ENCODE assay signal across 1 cellular context in the genomic region with DNA sequence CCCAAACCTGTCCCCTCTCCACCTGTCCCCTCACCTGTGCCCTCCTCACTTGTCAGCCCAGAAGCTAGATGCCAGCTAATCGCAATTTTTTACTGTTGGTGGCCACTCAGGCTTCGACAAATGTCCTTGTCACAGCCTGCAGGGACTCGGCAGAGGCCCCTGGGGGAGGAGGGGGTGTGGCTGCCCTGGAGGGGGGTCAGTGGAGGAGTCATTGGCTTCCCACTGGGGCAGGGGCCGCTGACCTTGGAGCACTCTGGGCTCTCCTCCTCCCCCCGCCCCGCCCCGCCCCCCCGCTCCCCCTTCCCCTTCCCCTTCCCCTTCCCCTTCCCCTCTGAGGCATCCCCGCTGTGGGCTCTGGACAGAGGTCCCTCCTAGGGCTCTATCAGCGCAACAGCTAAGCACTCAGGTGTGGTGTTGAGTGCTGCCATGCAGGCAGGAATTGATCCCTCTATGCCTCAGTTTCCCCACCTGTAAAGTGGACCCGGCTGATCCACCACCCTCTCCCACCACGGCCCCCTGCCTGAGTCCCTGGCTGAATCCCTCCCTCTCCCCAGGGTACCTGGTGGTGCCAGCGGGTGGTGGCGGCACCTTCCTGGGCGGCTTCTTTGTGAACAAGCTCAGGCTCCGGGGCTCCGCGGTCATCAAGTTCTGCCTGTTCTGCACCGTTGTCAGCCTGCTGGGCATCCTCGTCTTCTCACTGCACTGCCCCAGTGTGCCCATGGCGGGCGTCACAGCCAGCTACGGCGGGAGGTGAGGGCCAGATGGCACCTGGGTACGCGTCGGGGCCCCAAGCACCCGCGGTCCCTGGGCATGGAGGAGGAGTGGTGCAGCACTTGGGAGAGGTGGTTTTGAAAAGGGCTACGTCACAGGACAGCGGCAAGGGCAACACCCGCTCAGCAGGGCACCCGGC.
TF ChIP-seq lines count a peak whose summit lies in the region.

No MANE protein-coding gene starts in this region.

TF ChIP-seq in HepG2, 621 proteins besides CTCF, POLR2A, EP300 and RAD21 (continues in another document):
- TF ChIP-seq ELF1 (CRISPR knock-in tag; IDR thresholded peaks at IDR 0.05) (no peak), ZFP82 (CRISPR knock-in tag; IDR thresholded peaks at IDR 0.05; ENCODE audit: borderline replicate concordance) (no peak), KDM5A (IDR thresholded peaks at IDR 0.05; ENCODE audit: borderline replicate concordance, low read length) (no peak), MLX (CRISPR knock-in tag; IDR thresholded peaks at IDR 0.05) (no peak), ZBED4 (CRISPR knock-in tag; IDR thresholded peaks at IDR 0.05; ENCODE audit: borderline replicate concordance) (no peak), ERF (CRISPR knock-in tag; IDR thresholded peaks at IDR 0.05) (no peak), KLF13 (CRISPR knock-in tag; IDR thresholded peaks at IDR 0.05) (no peak), PAXIP1 (CRISPR knock-in tag; conservative IDR thresholded peaks at IDR 0.05) (no peak; the same call in 1 of the 2 replicates), AGO2 (optimal IDR thresholded peaks at IDR 0.05; ENCODE audit: low read depth, low read length) (peak; percentile 92), TMF1 (CRISPR knock-in tag; IDR thresholded peaks at IDR 0.05; ENCODE audit: low read depth) (no peak), MED13 (CRISPR knock-in tag; IDR thresholded peaks at IDR 0.05) (no peak), ZNF138 (CRISPR knock-in tag; IDR thresholded peaks at IDR 0.05; ENCODE audit: low read depth) (no peak), HNRNPL (IDR thresholded peaks at IDR 0.05; ENCODE audit: low read depth, low read length) (peak; percentile 100), REST (IDR thresholded peaks at IDR 0.05; ENCODE audit: borderline replicate concordance in 1 of 2, low read depth in 1 of 2, low read length in 2 of 2) (no peak), KDM3A (CRISPR knock-in tag; IDR thresholded peaks at IDR 0.05; ENCODE audit: low read depth) (0 out of 2 replicates have a peak, but pooled peaks have one; percentile 3), DPF2 (CRISPR knock-in tag; IDR thresholded peaks at IDR 0.05; ENCODE audit: borderline replicate concordance, low read depth) (0 out of 2 replicates have a peak, but pooled peaks have one; percentile 6), ZNF564 (CRISPR knock-in tag; IDR thresholded peaks at IDR 0.05) (no peak)
- TF ChIP-seq, protein P1, sequence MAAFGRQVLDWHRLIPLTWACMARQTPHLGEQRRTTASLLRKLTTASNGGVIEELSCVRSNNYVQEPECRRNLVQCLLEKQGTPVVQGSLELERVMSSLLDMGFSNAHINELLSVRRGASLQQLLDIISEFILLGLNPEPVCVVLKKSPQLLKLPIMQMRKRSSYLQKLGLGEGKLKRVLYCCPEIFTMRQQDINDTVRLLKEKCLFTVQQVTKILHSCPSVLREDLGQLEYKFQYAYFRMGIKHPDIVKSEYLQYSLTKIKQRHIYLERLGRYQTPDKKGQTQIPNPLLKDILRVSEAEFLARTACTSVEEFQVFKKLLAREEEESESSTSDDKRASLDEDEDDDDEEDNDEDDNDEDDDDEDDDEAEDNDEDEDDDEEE (CRISPR knock-in tag; IDR thresholded peaks at IDR 0.05), result peak; percentile 82; the same call in 1 of the 2 replicates
- TF ChIP-seq, protein P2, sequence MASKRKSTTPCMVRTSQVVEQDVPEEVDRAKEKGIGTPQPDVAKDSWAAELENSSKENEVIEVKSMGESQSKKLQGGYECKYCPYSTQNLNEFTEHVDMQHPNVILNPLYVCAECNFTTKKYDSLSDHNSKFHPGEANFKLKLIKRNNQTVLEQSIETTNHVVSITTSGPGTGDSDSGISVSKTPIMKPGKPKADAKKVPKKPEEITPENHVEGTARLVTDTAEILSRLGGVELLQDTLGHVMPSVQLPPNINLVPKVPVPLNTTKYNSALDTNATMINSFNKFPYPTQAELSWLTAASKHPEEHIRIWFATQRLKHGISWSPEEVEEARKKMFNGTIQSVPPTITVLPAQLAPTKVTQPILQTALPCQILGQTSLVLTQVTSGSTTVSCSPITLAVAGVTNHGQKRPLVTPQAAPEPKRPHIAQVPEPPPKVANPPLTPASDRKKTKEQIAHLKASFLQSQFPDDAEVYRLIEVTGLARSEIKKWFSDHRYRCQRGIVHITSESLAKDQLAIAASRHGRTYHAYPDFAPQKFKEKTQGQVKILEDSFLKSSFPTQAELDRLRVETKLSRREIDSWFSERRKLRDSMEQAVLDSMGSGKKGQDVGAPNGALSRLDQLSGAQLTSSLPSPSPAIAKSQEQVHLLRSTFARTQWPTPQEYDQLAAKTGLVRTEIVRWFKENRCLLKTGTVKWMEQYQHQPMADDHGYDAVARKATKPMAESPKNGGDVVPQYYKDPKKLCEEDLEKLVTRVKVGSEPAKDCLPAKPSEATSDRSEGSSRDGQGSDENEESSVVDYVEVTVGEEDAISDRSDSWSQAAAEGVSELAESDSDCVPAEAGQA (IDR thresholded peaks at IDR 0.05; ENCODE audit: low read depth), result no peak
- TF ChIP-seq, protein P2 (CRISPR knock-in tag; IDR thresholded peaks at IDR 0.05; ENCODE audit: borderline replicate concordance), result no peak
- TF ChIP-seq, protein P3, sequence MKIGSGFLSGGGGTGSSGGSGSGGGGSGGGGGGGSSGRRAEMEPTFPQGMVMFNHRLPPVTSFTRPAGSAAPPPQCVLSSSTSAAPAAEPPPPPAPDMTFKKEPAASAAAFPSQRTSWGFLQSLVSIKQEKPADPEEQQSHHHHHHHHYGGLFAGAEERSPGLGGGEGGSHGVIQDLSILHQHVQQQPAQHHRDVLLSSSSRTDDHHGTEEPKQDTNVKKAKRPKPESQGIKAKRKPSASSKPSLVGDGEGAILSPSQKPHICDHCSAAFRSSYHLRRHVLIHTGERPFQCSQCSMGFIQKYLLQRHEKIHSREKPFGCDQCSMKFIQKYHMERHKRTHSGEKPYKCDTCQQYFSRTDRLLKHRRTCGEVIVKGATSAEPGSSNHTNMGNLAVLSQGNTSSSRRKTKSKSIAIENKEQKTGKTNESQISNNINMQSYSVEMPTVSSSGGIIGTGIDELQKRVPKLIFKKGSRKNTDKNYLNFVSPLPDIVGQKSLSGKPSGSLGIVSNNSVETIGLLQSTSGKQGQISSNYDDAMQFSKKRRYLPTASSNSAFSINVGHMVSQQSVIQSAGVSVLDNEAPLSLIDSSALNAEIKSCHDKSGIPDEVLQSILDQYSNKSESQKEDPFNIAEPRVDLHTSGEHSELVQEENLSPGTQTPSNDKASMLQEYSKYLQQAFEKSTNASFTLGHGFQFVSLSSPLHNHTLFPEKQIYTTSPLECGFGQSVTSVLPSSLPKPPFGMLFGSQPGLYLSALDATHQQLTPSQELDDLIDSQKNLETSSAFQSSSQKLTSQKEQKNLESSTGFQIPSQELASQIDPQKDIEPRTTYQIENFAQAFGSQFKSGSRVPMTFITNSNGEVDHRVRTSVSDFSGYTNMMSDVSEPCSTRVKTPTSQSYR (CRISPR knock-in tag; IDR thresholded peaks at IDR 0.05; ENCODE audit: borderline replicate concordance), result 0 out of 2 replicates have a peak, but pooled peaks have one; percentile 6
